Comparison of ENCODE assay signal across 8 cellular contexts in the genomic region with DNA sequence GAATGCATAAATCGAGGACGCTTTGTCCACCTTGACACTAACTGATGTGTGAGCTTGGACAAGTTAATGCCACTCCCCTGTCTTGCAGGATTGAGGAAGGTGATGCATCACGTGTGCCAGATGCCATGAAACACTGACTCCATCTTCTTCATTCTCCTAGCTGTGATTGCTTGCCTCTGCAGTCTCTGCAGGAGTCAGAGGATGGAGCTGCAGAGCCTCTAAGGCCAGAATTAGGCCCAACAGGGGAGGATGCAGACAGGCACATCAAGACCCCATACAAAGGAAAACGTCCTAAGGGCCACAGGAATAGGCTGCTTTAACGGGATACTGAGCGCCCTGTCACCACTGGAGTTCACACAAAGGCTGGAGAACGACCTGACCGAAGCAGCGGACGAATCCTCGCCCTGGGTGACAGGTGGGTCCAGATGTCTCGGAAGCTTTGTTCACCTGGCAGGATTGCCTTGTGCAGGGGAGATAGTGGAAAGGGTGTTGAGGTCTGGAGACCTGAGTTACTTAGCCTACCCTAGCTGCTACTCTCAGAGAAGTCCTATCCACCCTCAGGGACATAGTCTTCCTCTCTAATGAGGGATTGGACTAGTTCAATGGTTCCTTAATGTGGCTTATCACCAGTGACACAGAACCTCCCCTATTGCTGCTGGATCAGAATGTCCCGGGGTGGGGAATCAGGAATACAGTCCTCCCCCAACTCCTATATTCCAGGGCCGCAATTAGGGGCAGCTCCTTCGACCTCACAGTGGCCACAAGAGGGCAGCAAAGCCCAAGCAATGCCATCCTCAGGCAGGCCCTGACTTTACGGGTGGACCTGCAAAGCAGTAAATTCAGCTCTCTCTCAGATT. TPM values are rescaled to one million over a fixed set of nuclear protein-coding genes. Genes with fewer than 3 reads are reported as not detected.
DNase-seq lines count a peak whose midpoint lies in the region; ATAC-seq and TF ChIP-seq lines count a peak whose summit lies in the region.

No MANE protein-coding gene starts in this region.

- H3K4me3 Mint-ChIP-seq in activated CD4-positive, alpha-beta T cell treated with anti-CD3 and anti-CD28 coated beads, Interleukin-2, amount 10 ng/mL, durations not matched to agents 24 days and 14 days: no peak overlapping the region

- no peak overlapping the region for H3K4me3 ChIP-seq in coronary artery
- H3K4me3 ChIP-seq in lower lobe of right lung: no peak overlapping the region

- no peak overlapping the region for H3K27ac Mint-ChIP-seq in activated CD4-positive, alpha-beta T cell treated with anti-CD3 and anti-CD28 coated beads, Interleukin-2, amount 10 ng/mL, durations not matched to agents 24 days and 14 days

- peaks cover 10% of the 10 kb centered on the region for H3K4me1 Mint-ChIP-seq in activated CD4-positive, alpha-beta T cell treated with anti-CD3 and anti-CD28 coated beads, Interleukin-2, amount 10 ng/mL, durations not matched to agents 24 days and 14 days

- intact Hi-C loops in activated CD4-positive, alpha-beta T cell treated with anti-CD3 and anti-CD28 coated beads, Interleukin-2, amount 10 ng/mL, durations not matched to agents 24 days and 14 days (cut with micrococcal nuclease): loop anchor here (1.0 kb wide), 2 partner anchors 226 to 482 kb away; no protein-coding TSS in a partner anchor
- intact Hi-C loops in lower lobe of right lung (cut with DNase I): no loop called here

- peaks cover 19% of the 10 kb centered on the region for H3K27me3 Mint-ChIP-seq in activated CD4-positive, alpha-beta T cell treated with anti-CD3 and anti-CD28 coated beads, Interleukin-2, amount 10 ng/mL, durations not matched to agents 24 days and 14 days

- peak; percentile 86 for TF ChIP-seq CTCF in coronary artery (IDR thresholded peaks at IDR 0.05)
- TF ChIP-seq CTCF in lower lobe of right lung (IDR thresholded peaks at IDR 0.05): peak; percentile 86

- H3K27me3 ChIP-seq in lower lobe of right lung (ENCODE audit: low read depth): peaks cover 7% of the 10 kb centered on the region

- no peaks in the 10 kb centered on the region for H3K9me3 Mint-ChIP-seq in activated CD4-positive, alpha-beta T cell treated with anti-CD3 and anti-CD28 coated beads, Interleukin-2, amount 10 ng/mL, durations not matched to agents 24 days and 14 days

- no peaks in the 10 kb centered on the region for H3K36me3 Mint-ChIP-seq in activated CD4-positive, alpha-beta T cell treated with anti-CD3 and anti-CD28 coated beads, Interleukin-2, amount 10 ng/mL, durations not matched to agents 24 days and 14 days (ENCODE audit: low read depth)

- H3K4me1 ChIP-seq in lower lobe of right lung: peaks cover 10% of the 10 kb centered on the region

- no peaks in the 10 kb centered on the region for H3K36me3 ChIP-seq in lower lobe of right lung

- H3K9me3 ChIP-seq in lower lobe of right lung: no peaks in the 10 kb centered on the region

- H3K27ac ChIP-seq in coronary artery: no peak overlapping the region
- H3K27ac ChIP-seq in lower lobe of right lung: no peak overlapping the region

- DNase-seq in NCI-H2029 (lab: John Stamatoyannopoulos, UW) (peak; percentile 72), NCI-H2029 treated with DMSO at 0.1 percent for 48 hours (lab: John Stamatoyannopoulos, UW) (no peak), NCI-H510A (lab: John Stamatoyannopoulos, UW) (peak; percentile 32), coronary artery (ENCODE audit: low spot score) (no peak), lower lobe of right lung (peak; percentile 76)
- peak; percentile 91 for DNase-seq in activated CD4-positive, alpha-beta T cell treated with anti-CD3 and anti-CD28 coated beads, Interleukin-2, amount 10 ng/mL, durations not matched to agents 24 days and 14 days
- peak; percentile 32 for DNase-seq in stimulated activated CD8-positive, alpha-beta memory T cell treated with anti-CD3 and anti-CD28 coated beads, Interleukin-12 subunit alpha, Interleukin-12 subunit beta, amount 100 ng/mL, for 24 hours (ENCODE audit: extremely low read depth)

- peak; percentile 61 for ATAC-seq in HG03103 (IDR thresholded peaks at IDR 0.05; ENCODE audit: low read depth, unreplicated experiment)
- peak; percentile 81 to 84 for ATAC-seq in lower lobe of right lung

RNA-seq across cellular contexts. Expression of a gene that starts 32.4 kb away (rescaled TPM):
- total RNA-seq in activated CD4-positive, alpha-beta T cell treated with anti-CD3 and anti-CD28 coated beads, Interleukin-2, amount 10 ng/mL, durations not matched to agents 24 days and 14 days: not detected in 2 replicates
- total RNA-seq in lower lobe of right lung: not detected

Comparison
In these comparisons a context has a peak if more than half of its experiments do, and no peak if none do; other contexts are left out.
1. DNase-seq: peak in NCI-H2029 (single experiment), NCI-H510A (single experiment), activated CD4-positive, alpha-beta T cell treated with anti-CD3 and anti-CD28 coated beads, Interleukin-2, amount 10 ng/mL, durations not matched to agents 24 days and 14 days (single experiment), lower lobe of right lung (single experiment) and stimulated activated CD8-positive, alpha-beta memory T cell treated with anti-CD3 and anti-CD28 coated beads, Interleukin-12 subunit alpha, Interleukin-12 subunit beta, amount 100 ng/mL, for 24 hours (single experiment); none in NCI-H2029 treated with DMSO at 0.1 percent for 48 hours (single experiment) and coronary artery (single experiment).